In genomic region chr14:90697577-90698206, GRCh38 we compare ENCODE assay signal across 9 cellular contexts.
DNase-seq lines count a peak whose midpoint lies in the region; ATAC-seq, FAIRE-seq and TF ChIP-seq lines count a peak whose summit lies in the region.
"Had no signal": no experiment of that assay in that cellular context is flagged by ENCODE, and none has a peak within 500 bp of the region (broad histone marks: within the 10 kb centered on the region; RNA-seq: fewer than 3 reads in every experiment).

No MANE protein-coding gene starts in this region.

- TF ChIP-seq RAD21 in K562 (CRISPR knock-in tag; conservative IDR thresholded peaks at IDR 0.05 in 1 of 2, IDR thresholded peaks at IDR 0.05 in 1 of 2) = peak; percentile 68 to 77

- TF ChIP-seq POLR2A in K562 (conservative IDR thresholded peaks at IDR 0.05) = no peak

- ATAC-seq in HG02642 (IDR thresholded peaks at IDR 0.05; ENCODE audit: poor library complexity, unreplicated experiment) = peak; percentile 80
- peak; percentile 98 for ATAC-seq in K562
- no peak for ATAC-seq in HG02840 (IDR thresholded peaks at IDR 0.05; ENCODE audit: low FRiP score, unreplicated experiment)

- no peaks in the 10 kb centered on the region for H3K9me3 ChIP-seq in K562 (replicated peaks; ENCODE audit: control insufficient read depth, insufficient read depth, low read depth, low read length)
- no peaks in the 10 kb centered on the region for H3K9me3 ChIP-seq in iPS DF 6.9 (ENCODE audit: control insufficient read depth, insufficient read depth, low read length)
- no peaks in the 10 kb centered on the region for H3K9me3 ChIP-seq in small intestine (ENCODE audit: control insufficient read depth, low read depth)

- H3K27ac ChIP-seq in K562 (ENCODE audit: extremely low read depth, low read depth, low read length) (no peak overlapping the region), iPS DF 6.9 (ENCODE audit: low read length) (no peak overlapping the region), small intestine (ENCODE audit: low read depth in 1 of 2, low read length in 1 of 2) (peak overlapping the region in 1 of 2 donors; percentile 65)

- no peaks in the 10 kb centered on the region for H3K9me1 ChIP-seq in K562 (ENCODE audit: control insufficient read depth, insufficient read depth, low read length)

- H3K27me3 ChIP-seq in K562 (ENCODE audit: control insufficient read depth in 2 of 2, insufficient read depth in 2 of 2, low read length in 2 of 2) (no peaks in the 10 kb centered on the region), iPS DF 6.9 (ENCODE audit: control insufficient read depth, insufficient read depth, low read length) (no peaks in the 10 kb centered on the region), small intestine (ENCODE audit: control insufficient read depth in 2 of 2, insufficient read depth in 2 of 2, low read length in 2 of 2) (no peaks in the 10 kb centered on the region)

- peak; percentile 72 to 81 (median 78) for TF ChIP-seq CTCF in K562 (IDR thresholded peaks at IDR 0.05 in 2 of 3, conservative IDR thresholded peaks at IDR 0.05 in 1 of 3; ENCODE audit: insufficient read depth in 2 of 3, low read depth in 1 of 3, low read length in 3 of 3)

- BruUV-seq in K562 (replicated peaks; lab: Mats Ljungman, UMichigan) = no TSS peak

- H3K36me3 ChIP-seq in K562 (ENCODE audit: control insufficient read depth, insufficient read depth, low read length) (peaks cover 6% of the 10 kb centered on the region; the same call in 1 of the 3 replicates), iPS DF 6.9 (ENCODE audit: control insufficient read depth, insufficient read depth, low read length) (no peaks in the 10 kb centered on the region), small intestine (ENCODE audit: control insufficient read depth in 2 of 2, insufficient read depth in 2 of 2, low read length in 2 of 2) (no peaks in the 10 kb centered on the region)

- H3K79me2 ChIP-seq in K562 (ENCODE audit: control insufficient read depth, insufficient read depth, low read length) = no peaks in the 10 kb centered on the region; the same call in 2 of the 3 replicates

- 0 out of 2 replicates have a peak overlapping the region, but pooled peaks have one; percentile 14 for H2AFZ ChIP-seq in K562 (ENCODE audit: low read depth, low read length)

- intact Hi-C loops in K562 (cut with micrococcal nuclease) = loop anchor here (1.0 to 5.0 kb wide), 3 partner anchors 298 to 410 kb away; no protein-coding TSS in a partner anchor

- in situ Hi-C loops in K562 (cut with MboI) = no loop called here

- H3K4me3 ChIP-seq in K562 (no peak overlapping the region), iPS DF 6.9 (ENCODE audit: low read length) (no peak overlapping the region), small intestine (ENCODE audit: low read depth in 1 of 2, low read length in 2 of 2) (no peak overlapping the region)
- H3K4me3 ChIP-seq: skin epidermis had no signal

- peak; percentile 60 for DNase-seq in GM04504 (ENCODE audit: low read depth)
- peak; percentile 61 for DNase-seq in NCI-H2081 treated with DMSO at 0.1 percent for 48 hours (lab: John Stamatoyannopoulos, UW)
- peak; percentile 71 to 75 (median 72) for DNase-seq in K562 (ENCODE audit: extremely low read depth in 1 of 4, low spot score in 3 of 4)
- DNase-seq in iPS DF 6.9 (ENCODE audit: low read depth, low spot score) = peak; percentile 61
- DNase-seq in small intestine = peak; percentile 81

- TF ChIP-seq EP300 in K562 (IDR thresholded peaks at IDR 0.05; ENCODE audit: low read length) = no peak

- H3K9ac ChIP-seq in K562 (ENCODE audit: insufficient read depth in 1 of 2, low read depth in 2 of 2, low read length in 2 of 2) = no peak overlapping the region

- no peak overlapping the region for H3K4me2 ChIP-seq in K562 (ENCODE audit: insufficient read depth, low read length)

- WGBS in K562 (ENCODE audit: insufficient coverage, low coverage, missing lambda C conversion rate) = 29% methylated on average over 15 of the region's 15 CpGs
- no CpG with 5 or more reads among the region's 15 CpGs for WGBS in iPS DF 6.9 (ENCODE audit: insufficient coverage, insufficient read length)
- WGBS in small intestine, 3 donors = 23 to 24% (median 24%) methylated on average over 15 of the region's 15 CpGs

- H3K4me1 ChIP-seq in K562 (replicated peaks in 1 of 2; ENCODE audit: control insufficient read depth in 2 of 2, insufficient read depth in 2 of 2, low read length in 2 of 2) (peaks cover 0 to 2% of the 10 kb centered on the region in 2 experiments; a peak in 2 of 5 replicates), iPS DF 6.9 (ENCODE audit: control insufficient read depth, insufficient read depth, low read length) (no peaks in the 10 kb centered on the region; the same call in 1 of the 2 replicates), small intestine (ENCODE audit: control insufficient read depth in 2 of 2, insufficient read depth in 1 of 2, low read depth in 1 of 2, low read length in 1 of 2) (no peaks in the 10 kb centered on the region)

- peak; percentile 19 for FAIRE-seq in TTC549 (lab: Jason Lieb, UNC)
- FAIRE-seq in K562 (lab: Jason Lieb, UNC) = peak; percentile 90
- no peak for FAIRE-seq in small intestine (lab: Jason Lieb, UNC)

- no peaks in the 10 kb centered on the region for H4K20me1 ChIP-seq in K562 (replicated peaks; ENCODE audit: control insufficient read depth, insufficient read depth, low read length)

- POLR2A ChIA-PET in K562 (lab: Yijun Ruan, JAX) = interaction anchor here (1.0 to 1.4 kb wide), 2 partner anchors 273 to 298 kb away, joined by 3 to 5 read pairs; no protein-coding TSS in a partner anchor

- CTCF ChIA-PET in K562 (lab: Yijun Ruan, JAX; ENCODE audit: low intra/inter-chr PET ratio) = interaction anchor here (1.8 to 2.8 kb wide), 2 partner anchors 299 to 396 kb away, joined by 4 to 15 read pairs; no protein-coding TSS in a partner anchor

TF ChIP-seq in K562, 482 proteins besides CTCF, POLR2A, EP300 and RAD21 (continues in another document):
- peak; percentile 80 for TF ChIP-seq ATF3 (IDR thresholded peaks at IDR 0.05)
- TF ChIP-seq ATF3 (CRISPR knock-in tag; conservative IDR thresholded peaks at IDR 0.05) = no peak
- no peak for TF ChIP-seq HCFC1 (IDR thresholded peaks at IDR 0.05; ENCODE audit: low read depth, low read length)
- TF ChIP-seq SIN3A (IDR thresholded peaks at IDR 0.05; ENCODE audit: borderline replicate concordance in 2 of 2, control insufficient read depth in 1 of 2, low read depth in 2 of 2, low read length in 2 of 2) = no peak
- no peak for TF ChIP-seq ATF6 (CRISPR knock-in tag; IDR thresholded peaks at IDR 0.05)
- TF ChIP-seq STAT6 (CRISPR knock-in tag; IDR thresholded peaks at IDR 0.05) = no peak
- no peak for TF ChIP-seq IRF1 (CRISPR knock-in tag; IDR thresholded peaks at IDR 0.05; ENCODE audit: borderline replicate concordance)
- no peak for TF ChIP-seq FUS (optimal IDR thresholded peaks at IDR 0.05; ENCODE audit: low read depth, low read length)
- TF ChIP-seq ZBTB17 (CRISPR knock-in tag; IDR thresholded peaks at IDR 0.05) = no peak
- TF ChIP-seq ZNF586 (CRISPR knock-in tag; conservative IDR thresholded peaks at IDR 0.05) = no peak
